In the genomic region with DNA sequence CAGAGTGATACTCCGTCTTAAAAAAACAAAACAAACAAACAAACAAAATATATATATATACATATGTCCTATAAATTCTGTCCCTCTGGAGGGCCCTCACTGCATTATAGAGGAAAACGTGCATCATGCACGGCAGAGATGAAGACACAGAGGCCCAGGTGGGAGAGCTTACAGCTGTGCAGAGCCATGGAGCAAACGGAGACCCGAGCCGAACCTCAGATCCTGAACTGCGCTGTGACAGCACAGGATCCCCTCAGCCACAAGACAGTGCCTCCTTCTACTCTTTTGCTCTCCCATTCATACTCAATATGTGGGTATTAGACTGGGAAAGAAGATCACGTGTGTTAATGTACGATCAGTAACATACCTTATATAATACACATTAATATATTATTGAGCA, we compare ENCODE assay signal across 1 cellular context.
TF ChIP-seq lines count a peak whose summit lies in the region.

No MANE protein-coding gene starts in this region.

TF ChIP-seq in K562, 482 proteins besides CTCF, POLR2A, EP300 and RAD21 (continued from another document):
- TF ChIP-seq, protein P1, sequence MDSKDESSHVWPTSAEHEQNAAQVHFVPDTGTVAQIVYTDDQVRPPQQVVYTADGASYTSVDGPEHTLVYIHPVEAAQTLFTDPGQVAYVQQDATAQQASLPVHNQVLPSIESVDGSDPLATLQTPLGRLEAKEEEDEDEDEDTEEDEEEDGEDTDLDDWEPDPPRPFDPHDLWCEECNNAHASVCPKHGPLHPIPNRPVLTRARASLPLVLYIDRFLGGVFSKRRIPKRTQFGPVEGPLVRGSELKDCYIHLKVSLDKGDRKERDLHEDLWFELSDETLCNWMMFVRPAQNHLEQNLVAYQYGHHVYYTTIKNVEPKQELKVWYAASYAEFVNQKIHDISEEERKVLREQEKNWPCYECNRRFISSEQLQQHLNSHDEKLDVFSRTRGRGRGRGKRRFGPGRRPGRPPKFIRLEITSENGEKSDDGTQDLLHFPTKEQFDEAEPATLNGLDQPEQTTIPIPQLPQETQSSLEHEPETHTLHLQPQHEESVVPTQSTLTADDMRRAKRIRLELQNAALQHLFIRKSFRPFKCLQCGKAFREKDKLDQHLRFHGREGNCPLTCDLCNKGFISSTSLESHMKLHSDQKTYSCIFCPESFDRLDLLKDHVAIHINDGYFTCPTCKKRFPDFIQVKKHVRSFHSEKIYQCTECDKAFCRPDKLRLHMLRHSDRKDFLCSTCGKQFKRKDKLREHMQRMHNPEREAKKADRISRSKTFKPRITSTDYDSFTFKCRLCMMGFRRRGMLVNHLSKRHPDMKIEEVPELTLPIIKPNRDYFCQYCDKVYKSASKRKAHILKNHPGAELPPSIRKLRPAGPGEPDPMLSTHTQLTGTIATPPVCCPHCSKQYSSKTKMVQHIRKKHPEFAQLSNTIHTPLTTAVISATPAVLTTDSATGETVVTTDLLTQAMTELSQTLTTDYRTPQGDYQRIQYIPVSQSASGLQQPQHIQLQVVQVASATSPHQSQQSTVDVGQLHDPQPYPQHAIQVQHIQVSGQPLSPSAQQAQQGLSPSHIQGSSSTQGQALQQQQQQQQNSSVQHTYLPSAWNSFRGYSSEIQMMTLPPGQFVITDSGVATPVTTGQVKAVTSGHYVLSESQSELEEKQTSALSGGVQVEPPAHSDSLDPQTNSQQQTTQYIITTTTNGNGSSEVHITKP (IDR thresholded peaks at IDR 0.05; ENCODE audit: partially characterized antibody), result no peak
- no peak for TF ChIP-seq MXI1 (IDR thresholded peaks at IDR 0.05; ENCODE audit: low read depth, low read length)
- TF ChIP-seq, protein P2, sequence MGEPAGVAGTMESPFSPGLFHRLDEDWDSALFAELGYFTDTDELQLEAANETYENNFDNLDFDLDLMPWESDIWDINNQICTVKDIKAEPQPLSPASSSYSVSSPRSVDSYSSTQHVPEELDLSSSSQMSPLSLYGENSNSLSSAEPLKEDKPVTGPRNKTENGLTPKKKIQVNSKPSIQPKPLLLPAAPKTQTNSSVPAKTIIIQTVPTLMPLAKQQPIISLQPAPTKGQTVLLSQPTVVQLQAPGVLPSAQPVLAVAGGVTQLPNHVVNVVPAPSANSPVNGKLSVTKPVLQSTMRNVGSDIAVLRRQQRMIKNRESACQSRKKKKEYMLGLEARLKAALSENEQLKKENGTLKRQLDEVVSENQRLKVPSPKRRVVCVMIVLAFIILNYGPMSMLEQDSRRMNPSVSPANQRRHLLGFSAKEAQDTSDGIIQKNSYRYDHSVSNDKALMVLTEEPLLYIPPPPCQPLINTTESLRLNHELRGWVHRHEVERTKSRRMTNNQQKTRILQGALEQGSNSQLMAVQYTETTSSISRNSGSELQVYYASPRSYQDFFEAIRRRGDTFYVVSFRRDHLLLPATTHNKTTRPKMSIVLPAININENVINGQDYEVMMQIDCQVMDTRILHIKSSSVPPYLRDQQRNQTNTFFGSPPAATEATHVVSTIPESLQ (CRISPR knock-in tag; IDR thresholded peaks at IDR 0.05), result no peak
- no peak for TF ChIP-seq HNRNPLL (IDR thresholded peaks at IDR 0.05; ENCODE audit: low read depth, low read length, poor library complexity, severe bottlenecking)
- no peak for TF ChIP-seq ELF1 (tag; IDR thresholded peaks at IDR 0.05)
- no peak for TF ChIP-seq POU5F1 (IDR thresholded peaks at IDR 0.05; ENCODE audit: borderline replicate concordance, low read depth, low read length, partially characterized antibody)
TF ChIP-seq in K562: peak in this region for 0.
